17 cellular contexts compared by ENCODE assay signal in genomic region chr1:16978139-16978538, GRCh38. TPM values are rescaled to one million over a fixed set of nuclear protein-coding genes. Genes with fewer than 3 reads are reported as not detected.
A peak's percentile ranks its signal among the peaks of the same experiment; 100 is the strongest.
DNase-seq lines count a peak whose midpoint lies in the region; ATAC-seq, FAIRE-seq and TF ChIP-seq lines count a peak whose summit lies in the region.
"Had no signal": no experiment of that assay in that cellular context is flagged by ENCODE, and none has a peak within 500 bp of the region (broad histone marks: within the 10 kb centered on the region; RNA-seq: fewer than 3 reads in every experiment).

No MANE protein-coding gene starts in this region.

- H3K27ac ChIP-seq in astrocyte (ENCODE audit: low read depth, low read length) (peak overlapping the region; percentile 24), small intestine (ENCODE audit: low read depth in 1 of 2, low read length in 1 of 2) (peak overlapping the region in 1 of 2 donors; percentile 19), left lung (no peak overlapping the region)

- no peaks in the 10 kb centered on the region for H3K27me3 ChIP-seq in H7 (ENCODE audit: control insufficient read depth, insufficient read depth, low read length)
- no peaks in the 10 kb centered on the region for H3K27me3 ChIP-seq in astrocyte (ENCODE audit: insufficient read depth, low read length)
- peaks cover 0 to 4% of the 10 kb centered on the region in 2 donors for H3K27me3 ChIP-seq in small intestine (ENCODE audit: control insufficient read depth in 2 of 2, insufficient read depth in 2 of 2, low read length in 2 of 2)
- peaks cover 0 to 47% of the 10 kb centered on the region in 2 donors for H3K27me3 ChIP-seq in left lung

- ATAC-seq in left colon (peak; percentile 82), left lung (no peak), GM19023 (IDR thresholded peaks at IDR 0.05; ENCODE audit: unreplicated experiment) (no peak)
- ATAC-seq: natural killer cell had no signal

- H3K4me2 ChIP-seq in astrocyte (ENCODE audit: low read length), result peak overlapping the region; percentile 99

- intact Hi-C loops in left colon (cut with DNase I, micrococcal nuclease), result no loop called here
- intact Hi-C loops in left lung (cut with DNase I), result no loop called here

- peaks cover 3% of the 10 kb centered on the region for H3K36me3 Mint-ChIP-seq in astrocyte (ENCODE audit: low read depth, unreplicated experiment)
- H3K36me3 Mint-ChIP-seq: activated naive CD4-positive, alpha-beta T cell treated with anti-CD3 and anti-CD28 coated beads, Interleukin-2, amount 50 U/mL, for 24 hours had no signal

- no peak for TF ChIP-seq CTCF in astrocyte (IDR thresholded peaks at IDR 0.05; ENCODE audit: insufficient read depth, low read depth, low read length)
- no peak for TF ChIP-seq CTCF in left lung (IDR thresholded peaks at IDR 0.05)

- H3K27me3 Mint-ChIP-seq in astrocyte (ENCODE audit: low read depth, unreplicated experiment), result no peaks in the 10 kb centered on the region

- no peak overlapping the region for H3K4me3 Mint-ChIP-seq in astrocyte (ENCODE audit: unreplicated experiment)
- H3K4me3 Mint-ChIP-seq: activated naive CD4-positive, alpha-beta T cell treated with anti-CD3 and anti-CD28 coated beads, Interleukin-2, amount 50 U/mL, for 24 hours; natural killer cell had no signal

- H3K9ac ChIP-seq in astrocyte (ENCODE audit: low read length), result peak overlapping the region; percentile 87

- no peaks in the 10 kb centered on the region for H3K9me3 Mint-ChIP-seq in astrocyte (ENCODE audit: unreplicated experiment)
- H3K9me3 Mint-ChIP-seq: activated naive CD4-positive, alpha-beta T cell treated with anti-CD3 and anti-CD28 coated beads, Interleukin-2, amount 50 U/mL, for 24 hours; natural killer cell had no signal

- no peak overlapping the region for H3K4me3 ChIP-seq in H7 (ENCODE audit: insufficient read depth, low read depth, low read length)
- H3K4me3 ChIP-seq in astrocyte (ENCODE audit: insufficient read depth, low read depth, low read length), result peak overlapping the region; percentile 80
- H3K4me3 ChIP-seq in small intestine (ENCODE audit: low read depth in 1 of 2, low read length in 2 of 2), result no peak overlapping the region
- H3K4me3 ChIP-seq in left lung, result no peak overlapping the region

- WGBS in small intestine, 3 donors, result 24 to 65% (median 37%) methylated on average over 4 of the region's 4 CpGs

- peaks cover 50% of the 10 kb centered on the region for H4K20me1 ChIP-seq in astrocyte (ENCODE audit: insufficient read depth, low read length)

- H3K9me3 ChIP-seq in astrocyte (ENCODE audit: insufficient read depth, low read depth, low read length), result no peaks in the 10 kb centered on the region
- no peaks in the 10 kb centered on the region for H3K9me3 ChIP-seq in small intestine (ENCODE audit: control insufficient read depth, low read depth)
- H3K9me3 ChIP-seq in left lung, result no peaks in the 10 kb centered on the region
- H3K9me3 ChIP-seq: stomach had no signal

- H3K36me3 ChIP-seq in H7 (replicated peaks; ENCODE audit: control insufficient read depth, insufficient read depth, low read length), result peaks cover under 1% of the 10 kb centered on the region
- peaks cover 4% of the 10 kb centered on the region for H3K36me3 ChIP-seq in astrocyte (ENCODE audit: insufficient read depth, low read length)
- no peaks in the 10 kb centered on the region for H3K36me3 ChIP-seq in small intestine (ENCODE audit: control insufficient read depth in 2 of 2, insufficient read depth in 2 of 2, low read length in 2 of 2)
- no peaks in the 10 kb centered on the region for H3K36me3 ChIP-seq in left lung
- H3K36me3 ChIP-seq: stomach had no signal

- H3K79me2 ChIP-seq in astrocyte (ENCODE audit: insufficient read depth, low read length), result peaks cover 51% of the 10 kb centered on the region

- H3K4me1 Mint-ChIP-seq in astrocyte (ENCODE audit: low read depth, unreplicated experiment), result peaks cover 14% of the 10 kb centered on the region

- H2AFZ ChIP-seq in astrocyte (ENCODE audit: low read depth, low read length), result no peak overlapping the region

- H3K4me1 ChIP-seq in astrocyte (ENCODE audit: insufficient read depth, low read length), result peaks cover 38% of the 10 kb centered on the region
- H3K4me1 ChIP-seq in small intestine (ENCODE audit: control insufficient read depth in 2 of 2, insufficient read depth in 1 of 2, low read depth in 1 of 2, low read length in 1 of 2), result no peaks in the 10 kb centered on the region
- peaks cover 6 to 14% of the 10 kb centered on the region in 2 donors for H3K4me1 ChIP-seq in left lung

- peak; percentile 41 for DNase-seq in H7
- DNase-seq in astrocyte (ENCODE audit: low read depth), result no peak
- DNase-seq in left colon, result peak in 1 of 2 donors; percentile 25
- DNase-seq in small intestine, result peak; percentile 29
- DNase-seq in left lung, result no peak
- no peak for DNase-seq in HT-29 (ENCODE audit: low spot score)
- DNase-seq in activated CD8-positive, alpha-beta memory T cell treated with anti-CD3 and anti-CD28 coated beads for 24 hours, result no peak
- DNase-seq: activated CD4-positive, alpha-beta T cell treated with anti-CD3 and anti-CD28 coated beads for 1 hour; activated CD8-positive, alpha-beta memory T cell treated with anti-CD3 and anti-CD28 coated beads, Interleukin-2, amount 50 U/mL, for 48 hours; DND-41; natural killer cell; NCI-H2029 treated with DMSO at 0.1 percent for 48 hours; NCI-H526 treated with DMSO at 0.1 percent for 48 hours; stomach; T-helper 2 cell had no signal

- FAIRE-seq in astrocyte (lab: Jason Lieb, UNC) (no peak), small intestine (lab: Jason Lieb, UNC) (no peak)

- H3K27ac Mint-ChIP-seq in astrocyte (ENCODE audit: unreplicated experiment), result no peak overlapping the region
- H3K27ac Mint-ChIP-seq: activated naive CD4-positive, alpha-beta T cell treated with anti-CD3 and anti-CD28 coated beads, Interleukin-2, amount 50 U/mL, for 24 hours; natural killer cell had no signal

RNA-seq across cellular contexts. Expression of gene MFAP2, which starts 2.3 kb away (rescaled TPM):
- 176 and 202 TPM in 2 replicates for total RNA-seq in H7 (2014; rRNA removed; shearing (Covaris generic))
- 121 and 132 TPM in 2 replicates for total RNA-seq in astrocyte
- 1 to 10 TPM; 2.7 to 3.9 TPM for total RNA-seq in left colon
- polyA plus RNA-seq in small intestine, result 1 to 10 TPM in 2 of 3 donors, not detected in 1; 2.4 to 8.7 TPM
- 10 to 100 TPM in 1 of 2 donors, 1 to 10 TPM in 1; 8.0 to 54.3 TPM for total RNA-seq in left lung
- 0.08 and 0.33 TPM in 2 replicates for total RNA-seq in HT-29 (2014; rRNA removed; shearing (Covaris generic))

RNA-seq across cellular contexts. Expression of gene ATP13A2, which starts 33.6 kb away (rescaled TPM):
- total RNA-seq in H7 (2014; rRNA removed; shearing (Covaris generic)), result 128 and 162 TPM in 2 replicates
- 67.8 and 76.5 TPM in 2 replicates for total RNA-seq in astrocyte
- total RNA-seq in left colon, result 10 to 100 TPM; 46.2 to 53.9 TPM
- polyA plus RNA-seq in small intestine, result 10 to 100 TPM; 14.6 to 33.7 (median 16.1) TPM
- 10 to 100 TPM; 63.6 to 65.0 TPM for total RNA-seq in left lung
- total RNA-seq in HT-29 (2014; rRNA removed; shearing (Covaris generic)), result 82.3 and 114 TPM in 2 replicates

RNA-seq across cellular contexts. Expression of gene CROCC, which starts 56.4 kb away (rescaled TPM):
- 59.5 and 92.3 TPM in 2 replicates for total RNA-seq in H7 (2014; rRNA removed; shearing (Covaris generic))
- 12.1 and 15.9 TPM in 2 replicates for total RNA-seq in astrocyte
- total RNA-seq in left colon, result 10 to 100 TPM; 11.3 to 11.4 TPM
- 10 to 100 TPM in 1 of 3 donors, 1 to 10 TPM in 2; 2.7 to 13.3 (median 7.2) TPM for polyA plus RNA-seq in small intestine
- 10 to 100 TPM; 19.1 to 19.7 TPM for total RNA-seq in left lung
- total RNA-seq in HT-29 (2014; rRNA removed; shearing (Covaris generic)), result 12.0 and 13.2 TPM in 2 replicates

Comparison
In these comparisons a context has a peak if more than half of its experiments do, and no peak if none do; other contexts are left out.
1. DNase-seq: peak in H7 (single experiment) and small intestine (single experiment); none in astrocyte (single experiment), left lung (0 of 2), HT-29 (single experiment) and activated CD8-positive, alpha-beta memory T cell treated with anti-CD3 and anti-CD28 coated beads for 24 hours (single experiment).